Comparison of ENCODE assay signal across 8 cellular contexts in the genomic region with DNA sequence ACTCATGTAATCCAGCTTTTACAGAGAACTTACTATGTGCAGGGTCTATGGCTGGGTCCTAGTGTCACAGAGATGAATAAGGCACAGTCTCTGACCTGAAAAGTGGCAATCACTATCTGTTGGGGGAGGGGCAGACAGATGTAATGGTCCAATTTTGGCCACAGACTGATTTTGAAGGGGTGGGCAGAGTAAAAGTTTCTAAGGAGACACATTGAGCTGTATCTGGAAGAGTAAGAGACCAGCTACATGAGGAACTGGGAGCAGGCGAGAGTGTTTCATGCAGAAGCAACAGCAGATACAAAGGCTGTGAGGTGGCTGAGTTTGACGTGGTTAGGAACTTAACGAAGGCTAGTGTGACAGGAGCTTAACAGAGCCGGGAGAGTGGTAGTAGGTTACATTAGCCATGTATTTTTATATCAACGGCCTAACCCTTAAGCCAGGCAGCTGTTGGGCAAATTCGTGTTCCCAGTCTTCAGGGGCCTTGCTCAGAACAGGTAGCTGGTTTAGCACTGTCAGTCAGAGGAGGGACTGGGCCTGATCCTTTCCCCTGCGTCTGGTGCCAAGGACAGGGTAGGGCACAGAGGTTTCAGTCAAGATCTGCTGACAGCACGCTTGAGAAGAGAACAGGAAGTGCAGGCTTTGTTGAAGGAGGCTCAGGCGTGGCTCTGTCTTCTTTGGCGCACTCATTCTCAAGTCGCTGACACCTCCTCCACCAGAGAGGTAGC. TPM values are rescaled to one million over a fixed set of nuclear protein-coding genes. Genes with fewer than 3 reads are reported as not detected.
DNase-seq lines count a peak whose midpoint lies in the region; ATAC-seq, FAIRE-seq and TF ChIP-seq lines count a peak whose summit lies in the region.

No MANE protein-coding gene starts in this region.

- TF ChIP-seq POLR2A in GM18505 (IDR thresholded peaks at IDR 0.05; ENCODE audit: borderline replicate concordance, extremely low read depth, insufficient read depth, insufficient read length): no peak

- no peaks in the 10 kb centered on the region for H3K27me3 ChIP-seq in keratinocyte (ENCODE audit: control insufficient read depth, extremely low read depth, insufficient read depth, low read length)

- TF ChIP-seq CTCF in keratinocyte (optimal IDR thresholded peaks at IDR 0.05 in 1 of 3, IDR thresholded peaks at IDR 0.05 in 1 of 3, conservative IDR thresholded peaks at IDR 0.05 in 1 of 3; ENCODE audit: extremely low read depth in 1 of 3, insufficient read depth in 2 of 3, low read length in 3 of 3): no peak

- peak overlapping the region; percentile 83 for H3K4me2 ChIP-seq in keratinocyte (ENCODE audit: control insufficient read depth, extremely low read depth, insufficient read depth, low read depth, low read length)

- H3K9me3 ChIP-seq in keratinocyte (ENCODE audit: control insufficient read depth, low read depth, low read length): no peaks in the 10 kb centered on the region

- FAIRE-seq in keratinocyte (lab: Jason Lieb, UNC): peak; percentile 74

- peak overlapping the region; percentile 77 to 91 (median 83) for H3K4me3 ChIP-seq in keratinocyte (ENCODE audit: control insufficient read depth in 2 of 3, extremely low read depth in 1 of 3, insufficient read depth in 2 of 3, low read depth in 1 of 3, low read length in 3 of 3)

- peak overlapping the region; percentile 97 for H2AFZ ChIP-seq in keratinocyte (ENCODE audit: control insufficient read depth, low read length)

- H3K9me1 ChIP-seq in keratinocyte (ENCODE audit: control insufficient read depth, extremely low read depth, insufficient read depth, low read length): no peaks in the 10 kb centered on the region

- peak; percentile 60 for DNase-seq in OCI-M1 (lab: John Stamatoyannopoulos, UW)
- DNase-seq in activated effector memory CD4-positive, alpha-beta T cell treated with anti-CD3 and anti-CD28 coated beads, Interleukin-2, amount 50 U/mL, for 16 hours: peak; percentile 86
- no peak for DNase-seq in keratinocyte (ENCODE audit: low read depth, low spot score)
- peak in 2 of 3 donors; percentile 58 to 63 for DNase-seq in stimulated activated CD4-positive, alpha-beta T cell treated with anti-CD3 and anti-CD28 coated beads, TNF-alpha, amount 100 ng/mL, for 48 hours (ENCODE audit: low read depth in 3 of 3)
- no peak for DNase-seq in COR-L47 (lab: John Stamatoyannopoulos, UW)
- no peak for DNase-seq in NCI-H2029 (lab: John Stamatoyannopoulos, UW)

- no peaks in the 10 kb centered on the region for H4K20me1 ChIP-seq in keratinocyte (ENCODE audit: control insufficient read depth, extremely low read depth, insufficient read depth, low read length)

- H3K36me3 ChIP-seq in keratinocyte (ENCODE audit: control insufficient read depth in 2 of 2, extremely low read depth in 1 of 2, insufficient read depth in 2 of 2, low read length in 2 of 2): no peaks in the 10 kb centered on the region

- dilution Hi-C loops in keratinocyte (cut with MboI; ENCODE audit: extremely low pct_ligation_motif_present, low sequenced_read_pairs): loop anchor here (25.0 kb wide), 1 partner anchor 208 kb away; no protein-coding TSS in a partner anchor

- peak overlapping the region; percentile 85 for H3K27ac ChIP-seq in keratinocyte (ENCODE audit: control insufficient read depth, insufficient read depth, low read length)

- peak overlapping the region; percentile 88 for H3K9ac ChIP-seq in keratinocyte (ENCODE audit: control insufficient read depth, extremely low read depth, insufficient read depth, low read length)

- ATAC-seq in GM18505 (IDR thresholded peaks at IDR 0.05; ENCODE audit: unreplicated experiment) (peak; percentile 36), HG02884 (IDR thresholded peaks at IDR 0.05; ENCODE audit: unreplicated experiment) (peak; percentile 34)

- peaks cover 32% of the 10 kb centered on the region for H3K4me1 ChIP-seq in keratinocyte (ENCODE audit: control insufficient read depth, extremely low read depth, insufficient read depth, low read length)

- H3K79me2 ChIP-seq in keratinocyte (ENCODE audit: control insufficient read depth, insufficient read depth, low read length): peaks cover 35% of the 10 kb centered on the region

RNA-seq across cellular contexts. Expression of a gene that starts 1.4 kb away (rescaled TPM):
- polyA plus RNA-seq in keratinocyte: 23.7 to 39.4 TPM (median 25.1 TPM) in 3 replicates
- polyA plus RNA-seq in keratinocyte (2011; ENCODE audit: low read depth): 50.8 TPM
- polyA plus RNA-seq in keratinocyte (2011; cell fraction: cytosol; rRNA removed): 24.4 and 25.1 TPM in 2 replicates
- polyA plus RNA-seq in keratinocyte (2011; cell fraction: nucleus; rRNA removed): 77.4 and 77.5 TPM in 2 replicates
- 36.8 and 44.7 TPM in 2 replicates for polyA plus RNA-seq in keratinocyte (2012; ENCODE audit: low replicate concordance)
- polyA minus RNA-seq in keratinocyte: 99.8 to 170 TPM (median 101 TPM) in 3 replicates
- 58.5 TPM for polyA minus RNA-seq in keratinocyte (2011; cell fraction: cytosol; rRNA and poly(A)+ RNA removed)
- polyA minus RNA-seq in keratinocyte (2011; cell fraction: nucleus; rRNA and poly(A)+ RNA removed): 91.7 and 126 TPM in 2 replicates

RNA-seq across cellular contexts. Expression of a gene that starts 13.3 kb away (rescaled TPM):
- 39.8 to 84.6 TPM (median 67.1 TPM) in 3 replicates for polyA plus RNA-seq in keratinocyte
- polyA plus RNA-seq in keratinocyte (2011; ENCODE audit: low read depth): 17.7 TPM
- polyA plus RNA-seq in keratinocyte (2011; cell fraction: cytosol; rRNA removed): 67.3 and 106 TPM in 2 replicates
- polyA plus RNA-seq in keratinocyte (2011; cell fraction: nucleus; rRNA removed): 32.3 and 51.6 TPM in 2 replicates
- polyA plus RNA-seq in keratinocyte (2012; ENCODE audit: low replicate concordance): 69.4 and 84.6 TPM in 2 replicates
- 82.3 to 191 TPM (median 136 TPM) in 3 replicates for polyA minus RNA-seq in keratinocyte
- 134 TPM for polyA minus RNA-seq in keratinocyte (2011; cell fraction: cytosol; rRNA and poly(A)+ RNA removed)
- 31.6 and 33.4 TPM in 2 replicates for polyA minus RNA-seq in keratinocyte (2011; cell fraction: nucleus; rRNA and poly(A)+ RNA removed)

RNA-seq across cellular contexts. Expression of a gene that starts 45.7 kb away (rescaled TPM):
- 37.3 to 59.8 TPM (median 46.2 TPM) in 3 replicates for polyA plus RNA-seq in keratinocyte
- polyA plus RNA-seq in keratinocyte (2011; ENCODE audit: low read depth): 12.1 TPM
- polyA plus RNA-seq in keratinocyte (2011; cell fraction: cytosol; rRNA removed): 41.8 and 49.9 TPM in 2 replicates
- 85.2 and 108 TPM in 2 replicates for polyA plus RNA-seq in keratinocyte (2011; cell fraction: nucleus; rRNA removed)
- polyA plus RNA-seq in keratinocyte (2012; ENCODE audit: low replicate concordance): 30.4 and 55.5 TPM in 2 replicates
- 58.5 to 85.3 TPM (median 81.3 TPM) in 3 replicates for polyA minus RNA-seq in keratinocyte
- 39.9 TPM for polyA minus RNA-seq in keratinocyte (2011; cell fraction: cytosol; rRNA and poly(A)+ RNA removed)
- 23.6 and 23.7 TPM in 2 replicates for polyA minus RNA-seq in keratinocyte (2011; cell fraction: nucleus; rRNA and poly(A)+ RNA removed)

RNA-seq across cellular contexts. Expression of a gene that starts 56.7 kb away (rescaled TPM):
- polyA plus RNA-seq in keratinocyte: 66.9 to 93.1 TPM (median 78.9 TPM) in 3 replicates
- polyA plus RNA-seq in keratinocyte (2011; ENCODE audit: low read depth): 30.9 TPM
- 70.5 and 86.2 TPM in 2 replicates for polyA plus RNA-seq in keratinocyte (2011; cell fraction: cytosol; rRNA removed)
- 182 and 231 TPM in 2 replicates for polyA plus RNA-seq in keratinocyte (2011; cell fraction: nucleus; rRNA removed)
- 40.3 and 50.0 TPM in 2 replicates for polyA plus RNA-seq in keratinocyte (2012; ENCODE audit: low replicate concordance)
- polyA minus RNA-seq in keratinocyte: 287 to 351 TPM (median 326 TPM) in 3 replicates
- polyA minus RNA-seq in keratinocyte (2011; cell fraction: cytosol; rRNA and poly(A)+ RNA removed): 112 TPM
- 177 and 215 TPM in 2 replicates for polyA minus RNA-seq in keratinocyte (2011; cell fraction: nucleus; rRNA and poly(A)+ RNA removed)

Comparison
In these comparisons a context has a peak if more than half of its experiments do, and no peak if none do; other contexts are left out.
1. DNase-seq: peak in OCI-M1 (single experiment), activated effector memory CD4-positive, alpha-beta T cell treated with anti-CD3 and anti-CD28 coated beads, Interleukin-2, amount 50 U/mL, for 16 hours (single experiment) and stimulated activated CD4-positive, alpha-beta T cell treated with anti-CD3 and anti-CD28 coated beads, TNF-alpha, amount 100 ng/mL, for 48 hours (2 of 3); none in keratinocyte (single experiment), COR-L47 (single experiment) and NCI-H2029 (single experiment).